Comparison of ENCODE assay signal across 8 cellular contexts in genomic region chr9:77944556-77945261, GRCh38.
DNase-seq lines count a peak whose midpoint lies in the region; ATAC-seq and TF ChIP-seq lines count a peak whose summit lies in the region.

No MANE protein-coding gene starts in this region.

- H3K4me3 ChIP-seq in HEK293 (ENCODE audit: low read depth, low read length), result no peak overlapping the region
- no peak overlapping the region for H3K4me3 ChIP-seq in foreskin fibroblast (ENCODE audit: low read depth in 1 of 2, low read length in 2 of 2)

- no peaks in the 10 kb centered on the region for H3K36me3 ChIP-seq in HEK293 (ENCODE audit: control insufficient read depth in 2 of 2, insufficient read depth in 1 of 2, low read length in 2 of 2)

- POLR2A ChIA-PET in HEK293 (lab: Yijun Ruan, JAX), result no interaction called here

- intact Hi-C loops in Right ventricle myocardium inferior (cut with DNase I), result no loop called here

- DNase-seq in UCSD-AML1 (lab: John Stamatoyannopoulos, UW; ENCODE audit: unreplicated experiment) (peak; percentile 37), Right ventricle myocardium inferior (ENCODE audit: missing footprints) (no peak), pons (ENCODE audit: low spot score) (peak; percentile 46), foreskin fibroblast (no peak)

- no peaks in the 10 kb centered on the region for H3K9me3 ChIP-seq in HEK293 (ENCODE audit: control insufficient read depth, insufficient read depth, low read depth, low read length)

- H3K4me1 ChIP-seq in HEK293 (ENCODE audit: control insufficient read depth, insufficient read depth, low read length), result peaks cover 9% of the 10 kb centered on the region

- no peak overlapping the region for H3K27ac ChIP-seq in HEK293 (ENCODE audit: extremely low read depth, low read depth, low read length)

- TF ChIP-seq CTCF in HEK293 (tag by site-specific recombination; IDR thresholded peaks at IDR 0.05) (no peak), foreskin fibroblast (IDR thresholded peaks at IDR 0.05; ENCODE audit: low read depth, low read length) (no peak)

- CTCF ChIA-PET in HEK293 (lab: Yijun Ruan, JAX), result interaction anchor here (0.6 to 2.5 kb wide), 6 partner anchors 32 to 511 kb away, joined by 3 to 9 read pairs (median 4); no protein-coding TSS in a partner anchor

- ATAC-seq in Right ventricle myocardium inferior (peak; percentile 71), HG02884 (IDR thresholded peaks at IDR 0.05; ENCODE audit: unreplicated experiment) (no peak), GM18858 (IDR thresholded peaks at IDR 0.05; ENCODE audit: unreplicated experiment) (no peak), HG03095 (IDR thresholded peaks at IDR 0.05; ENCODE audit: unreplicated experiment) (no peak)

TF ChIP-seq in HEK293, 187 proteins besides CTCF, POLR2A, EP300 and RAD21:
- TF ChIP-seq PRDM6 (tag by site-specific recombination; IDR thresholded peaks at IDR 0.05), result peak; percentile 70
- TF ChIP-seq ZNF416 (tag by site-specific recombination; IDR thresholded peaks at IDR 0.05), result no peak
- no peak for TF ChIP-seq ZNF335 (tag by site-specific recombination; conservative IDR thresholded peaks at IDR 0.05)

Comparison
In these comparisons a context has a peak if more than half of its experiments do, and no peak if none do; other contexts are left out.
1. DNase-seq: peak in UCSD-AML1 (single experiment) and pons (single experiment); none in Right ventricle myocardium inferior (single experiment) and foreskin fibroblast (0 of 2).